Comparison of ENCODE assay signal across 22 cellular contexts in the genomic region with DNA sequence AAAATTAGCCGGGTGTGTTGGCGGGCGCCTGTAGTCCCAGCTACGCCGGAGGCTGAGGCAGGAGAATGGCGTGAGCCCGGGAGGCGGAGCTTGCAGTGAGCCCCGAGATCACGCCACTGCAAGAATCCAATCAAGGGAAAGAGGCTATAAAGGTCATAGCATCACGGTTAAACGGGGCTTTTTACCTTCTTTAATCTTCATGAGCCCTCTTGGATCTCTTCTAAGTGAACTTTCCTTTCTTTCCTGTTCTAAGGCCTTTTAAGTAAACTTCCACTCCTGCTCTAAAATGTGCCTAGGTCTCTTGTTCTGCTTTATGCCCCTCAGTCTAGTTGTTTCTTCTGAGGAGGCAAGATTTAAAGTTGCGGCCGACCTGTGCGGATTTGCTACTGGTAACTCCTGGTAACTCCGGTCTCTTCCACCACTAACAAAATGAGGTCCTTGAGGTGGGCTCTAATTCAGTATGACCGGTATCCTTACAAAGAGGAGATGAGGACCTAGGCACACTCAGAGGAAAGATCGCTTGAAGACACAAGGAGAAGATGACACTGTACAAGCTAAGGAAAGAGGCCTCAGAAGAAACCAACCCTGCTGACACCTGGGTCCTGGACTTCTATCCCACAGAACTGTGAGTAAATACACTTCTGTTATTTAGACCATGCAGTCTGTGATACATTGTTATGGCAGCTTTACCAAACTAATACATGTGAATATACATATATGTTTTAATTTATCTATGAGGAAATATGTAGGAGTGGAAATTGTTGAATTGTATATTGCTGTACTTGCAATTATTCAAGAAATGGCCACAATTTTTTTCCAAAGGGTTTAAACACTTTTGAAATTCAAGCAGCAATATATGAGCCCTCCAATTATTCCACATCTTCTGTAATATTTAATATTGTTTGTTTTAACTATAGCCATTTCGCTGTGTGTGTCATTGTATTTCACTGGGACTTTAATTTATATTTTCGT.
"Had no signal": no experiment of that assay in that cellular context is flagged by ENCODE, and none has a peak within 500 bp of the region (broad histone marks: within the 10 kb centered on the region; RNA-seq: fewer than 3 reads in every experiment).

No MANE protein-coding gene starts in this region.

- H3K9me3 ChIP-seq: gastrocnemius medialis, lower lobe of right lung, ovary, psoas muscle, sigmoid colon, tibial artery had no signal

- H3K4me3 ChIP-seq: dorsolateral prefrontal cortex, gastrocnemius medialis, lower lobe of right lung, ovary, psoas muscle, sigmoid colon, stomach, tibial artery, upper lobe of left lung had no signal

- H3K27me3 ChIP-seq: dorsolateral prefrontal cortex, gastrocnemius medialis, ovary, sigmoid colon, stomach, tibial artery, upper lobe of left lung had no signal

- ATAC-seq: esophagus mucosa; gastrocnemius medialis; left ventricle myocardium superior; lower lobe of right lung; natural killer cell; psoas muscle; right cardiac atrium; stimulated activated effector memory CD8-positive, alpha-beta T cell treated with anti-CD3 and anti-CD28 coated beads, Interleukin-12 subunit alpha, Interleukin-12 subunit beta, amount 100 ng/mL, for 72 hours had no signal

- H3K4me1 ChIP-seq: gastrocnemius medialis, lower lobe of right lung, psoas muscle, sigmoid colon, stomach, tibial artery, upper lobe of left lung had no signal

- DNase-seq: dorsolateral prefrontal cortex; effector CD4-positive, alpha-beta T cell; foreskin fibroblast; gastrocnemius medialis; head of caudate nucleus; left ventricle myocardium superior; lower lobe of right lung; natural killer cell; occipital lobe; ovary; psoas muscle; right cardiac atrium; sigmoid colon; stimulated activated CD4-positive, alpha-beta T cell treated with anti-CD3 and anti-CD28 coated beads, Interleukin-2, amount 100 ng/mL, for 24 hours; stimulated activated CD4-positive, alpha-beta T cell treated with anti-CD3 and anti-CD28 coated beads, Interleukin-4, amount 100 ng/mL, for 24 hours; stimulated activated naive CD4-positive, alpha-beta T cell treated with Interleukin-2 at 50 U/mL for 16 hours; stomach; tibial artery had no signal

- H3K36me3 ChIP-seq: gastrocnemius medialis, lower lobe of right lung, ovary, sigmoid colon, stomach, tibial artery, upper lobe of left lung had no signal

- H3K27ac ChIP-seq: dorsolateral prefrontal cortex, epithelial cell of prostate, gastrocnemius medialis, lower lobe of right lung, ovary, psoas muscle, sigmoid colon, stomach, tibial artery, upper lobe of left lung had no signal
